Comparison of ENCODE assay signal across 11 cellular contexts in the genomic region with DNA sequence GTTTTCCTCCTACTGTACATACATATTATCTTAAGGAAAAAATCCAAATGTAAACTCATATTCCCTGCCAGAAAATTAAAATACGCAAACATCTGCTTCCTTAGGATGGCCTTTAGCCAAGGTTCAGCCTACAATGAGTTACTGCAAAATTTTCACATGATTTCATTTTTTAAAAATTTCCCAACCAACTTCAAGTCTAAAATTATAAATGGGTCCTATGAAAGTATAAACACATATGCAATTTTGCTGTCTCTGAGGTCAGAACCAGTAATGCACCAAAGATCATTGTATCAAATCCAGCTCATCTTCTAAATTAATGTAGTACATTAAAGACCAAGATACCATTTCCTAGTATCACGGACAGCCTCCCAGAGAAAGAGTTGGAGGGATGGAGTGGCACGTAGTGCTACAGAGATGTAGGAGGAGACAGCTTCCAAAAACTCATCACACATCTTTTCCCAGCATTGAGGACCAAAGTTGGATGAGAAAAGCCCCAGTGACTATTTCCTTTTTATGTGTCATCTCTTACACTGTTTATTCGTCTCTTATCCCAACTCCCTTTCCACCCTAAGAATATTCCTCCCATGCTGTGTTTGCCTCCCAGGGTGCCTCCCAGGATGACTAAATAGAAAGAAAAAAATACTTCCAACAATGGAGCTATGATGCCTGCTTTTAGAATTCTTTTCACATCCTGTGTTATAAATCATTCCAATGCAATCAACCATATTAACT.
DNase-seq lines count a peak whose midpoint lies in the region; TF ChIP-seq lines count a peak whose summit lies in the region.
"Had no signal": no experiment of that assay in that cellular context is flagged by ENCODE, and none has a peak within 500 bp of the region (broad histone marks: within the 10 kb centered on the region; RNA-seq: fewer than 3 reads in every experiment).

No MANE protein-coding gene starts in this region.

- H3K36me3 Mint-ChIP-seq in chondrocyte (ENCODE audit: low read depth): no peaks in the 10 kb centered on the region

- H3K27me3 Mint-ChIP-seq in chondrocyte (ENCODE audit: low read depth): no peaks in the 10 kb centered on the region

- DNase-seq in HT1080 (ENCODE audit: low read depth) (peak; percentile 55), chondrocyte (ENCODE audit: low spot score) (no peak), kidney glomerular epithelial cell (lab: John Stamatoyannopoulos, UW) (peak; percentile 88), stromal cell of bone marrow (ENCODE audit: low read depth) (peak; percentile 72), NCI-H2227 treated with DMSO at 0.1 percent for 48 hours (lab: John Stamatoyannopoulos, UW) (no peak), NOMO-1 (lab: John Stamatoyannopoulos, UW; ENCODE audit: unreplicated experiment in 2 of 2) (no peak), DMS153 (lab: John Stamatoyannopoulos, UW) (no peak), NCI-H1930 (lab: John Stamatoyannopoulos, UW) (no peak)
- DNase-seq: activated naive CD4-positive, alpha-beta T cell treated with anti-CD3 and anti-CD28 coated beads, Interleukin-2, amount 50 U/mL, for 16 hours; Calu3; MM.1S had no signal

- no peak for TF ChIP-seq CTCF in chondrocyte (IDR thresholded peaks at IDR 0.05)

- H3K9me3 Mint-ChIP-seq in chondrocyte (ENCODE audit: low read depth): no peaks in the 10 kb centered on the region

- H3K4me1 Mint-ChIP-seq in chondrocyte (ENCODE audit: low read depth): peaks cover 36% of the 10 kb centered on the region

- no peak overlapping the region for H3K4me3 Mint-ChIP-seq in chondrocyte (ENCODE audit: unreplicated experiment)

- peak overlapping the region; percentile 84 for H3K27ac Mint-ChIP-seq in chondrocyte (ENCODE audit: unreplicated experiment)

Comparison
In these comparisons a context has a peak if more than half of its experiments do, and no peak if none do; other contexts are left out.
1. DNase-seq: peak in HT1080 (single experiment), kidney glomerular epithelial cell (single experiment) and stromal cell of bone marrow (single experiment); none in chondrocyte (single experiment), NCI-H2227 treated with DMSO at 0.1 percent for 48 hours (single experiment), NOMO-1 (0 of 2), DMS153 (single experiment) and NCI-H1930 (0 of 2).